ENCODE assay signal across 1 cellular context in the genomic region with DNA sequence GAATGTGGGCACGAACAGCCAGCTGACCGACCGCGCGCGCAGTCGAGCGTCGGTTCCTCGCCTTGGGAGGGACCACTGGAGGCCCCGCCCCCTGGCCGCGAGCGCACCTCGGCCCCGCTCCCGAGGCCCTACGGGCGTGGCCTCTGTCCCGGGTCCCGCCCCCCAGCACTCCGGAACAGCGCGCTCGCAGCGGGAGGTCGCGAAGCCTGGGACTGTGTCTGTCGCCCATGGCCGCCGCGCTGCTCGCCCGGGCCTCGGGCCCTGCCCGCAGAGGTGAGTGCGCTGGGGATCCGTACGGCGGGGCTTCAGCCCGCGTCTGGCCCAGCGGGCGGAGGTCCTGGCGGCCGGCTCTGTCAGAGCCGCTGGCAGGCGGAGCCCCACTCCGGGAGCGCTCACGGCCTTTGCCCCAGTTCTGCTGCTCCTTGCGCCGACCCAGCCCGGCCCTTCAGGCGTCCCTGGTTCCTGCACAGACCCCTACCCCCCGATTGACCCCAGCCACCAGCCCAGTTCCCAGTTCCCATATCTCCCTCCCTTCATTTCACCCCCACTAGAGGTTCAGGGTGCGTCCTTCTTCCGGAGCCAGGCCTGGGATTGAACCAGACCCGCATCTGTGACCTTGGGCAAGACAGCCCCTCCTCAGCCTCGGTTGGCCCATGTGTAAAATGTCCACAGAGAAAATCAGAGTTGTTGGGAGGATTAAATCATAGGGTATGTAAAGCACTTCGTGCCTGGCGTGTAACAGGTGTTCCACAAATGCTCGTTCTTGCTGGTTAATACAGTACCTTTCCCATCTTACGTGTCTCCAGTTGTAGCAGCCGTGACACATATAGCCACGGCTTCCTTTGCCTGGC.
TF ChIP-seq lines count a peak whose summit lies in the region.

A gene with protein sequence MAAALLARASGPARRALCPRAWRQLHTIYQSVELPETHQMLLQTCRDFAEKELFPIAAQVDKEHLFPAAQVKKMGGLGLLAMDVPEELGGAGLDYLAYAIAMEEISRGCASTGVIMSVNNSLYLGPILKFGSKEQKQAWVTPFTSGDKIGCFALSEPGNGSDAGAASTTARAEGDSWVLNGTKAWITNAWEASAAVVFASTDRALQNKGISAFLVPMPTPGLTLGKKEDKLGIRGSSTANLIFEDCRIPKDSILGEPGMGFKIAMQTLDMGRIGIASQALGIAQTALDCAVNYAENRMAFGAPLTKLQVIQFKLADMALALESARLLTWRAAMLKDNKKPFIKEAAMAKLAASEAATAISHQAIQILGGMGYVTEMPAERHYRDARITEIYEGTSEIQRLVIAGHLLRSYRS (plus strand): TSS at position 168 of the 851 bp plus-strand sequence. CDS start 60 bp downstream, at position 228.

TF ChIP-seq in HepG2, 621 proteins besides CTCF, POLR2A, EP300 and RAD21 (continued from another document and continues in another):
- TF ChIP-seq, protein P1, sequence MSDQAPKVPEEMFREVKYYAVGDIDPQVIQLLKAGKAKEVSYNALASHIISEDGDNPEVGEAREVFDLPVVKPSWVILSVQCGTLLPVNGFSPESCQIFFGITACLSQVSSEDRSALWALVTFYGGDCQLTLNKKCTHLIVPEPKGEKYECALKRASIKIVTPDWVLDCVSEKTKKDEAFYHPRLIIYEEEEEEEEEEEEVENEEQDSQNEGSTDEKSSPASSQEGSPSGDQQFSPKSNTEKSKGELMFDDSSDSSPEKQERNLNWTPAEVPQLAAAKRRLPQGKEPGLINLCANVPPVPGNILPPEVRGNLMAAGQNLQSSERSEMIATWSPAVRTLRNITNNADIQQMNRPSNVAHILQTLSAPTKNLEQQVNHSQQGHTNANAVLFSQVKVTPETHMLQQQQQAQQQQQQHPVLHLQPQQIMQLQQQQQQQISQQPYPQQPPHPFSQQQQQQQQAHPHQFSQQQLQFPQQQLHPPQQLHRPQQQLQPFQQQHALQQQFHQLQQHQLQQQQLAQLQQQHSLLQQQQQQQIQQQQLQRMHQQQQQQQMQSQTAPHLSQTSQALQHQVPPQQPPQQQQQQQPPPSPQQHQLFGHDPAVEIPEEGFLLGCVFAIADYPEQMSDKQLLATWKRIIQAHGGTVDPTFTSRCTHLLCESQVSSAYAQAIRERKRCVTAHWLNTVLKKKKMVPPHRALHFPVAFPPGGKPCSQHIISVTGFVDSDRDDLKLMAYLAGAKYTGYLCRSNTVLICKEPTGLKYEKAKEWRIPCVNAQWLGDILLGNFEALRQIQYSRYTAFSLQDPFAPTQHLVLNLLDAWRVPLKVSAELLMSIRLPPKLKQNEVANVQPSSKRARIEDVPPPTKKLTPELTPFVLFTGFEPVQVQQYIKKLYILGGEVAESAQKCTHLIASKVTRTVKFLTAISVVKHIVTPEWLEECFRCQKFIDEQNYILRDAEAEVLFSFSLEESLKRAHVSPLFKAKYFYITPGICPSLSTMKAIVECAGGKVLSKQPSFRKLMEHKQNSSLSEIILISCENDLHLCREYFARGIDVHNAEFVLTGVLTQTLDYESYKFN (CRISPR knock-in tag; conservative IDR thresholded peaks at IDR 0.05) = peak; percentile 19; the same call in 1 of the 2 replicates
- TF ChIP-seq CREB1 (IDR thresholded peaks at IDR 0.05) = no peak
- no peak for TF ChIP-seq CREB1 (CRISPR knock-in tag; IDR thresholded peaks at IDR 0.05)
- no peak for TF ChIP-seq NFE2 (CRISPR knock-in tag; IDR thresholded peaks at IDR 0.05)
- TF ChIP-seq KAT7 (CRISPR knock-in tag; IDR thresholded peaks at IDR 0.05; ENCODE audit: borderline replicate concordance) = peak; percentile 77; the same call in 1 of the 2 replicates
- TF ChIP-seq SAP130 (CRISPR knock-in tag; IDR thresholded peaks at IDR 0.05; ENCODE audit: low read depth) = peak; percentile 87
- peak; percentile 64 for TF ChIP-seq HNRNPLL (IDR thresholded peaks at IDR 0.05; ENCODE audit: low read depth, low read length, poor library complexity, severe bottlenecking)
- TF ChIP-seq FOXA3 (CRISPR knock-in tag; IDR thresholded peaks at IDR 0.05) = peak; percentile 27; the same call in 1 of the 2 replicates
- no peak for TF ChIP-seq ZBTB7B (CRISPR knock-in tag; IDR thresholded peaks at IDR 0.05)
- no peak for TF ChIP-seq SMAD1 (CRISPR knock-in tag; IDR thresholded peaks at IDR 0.05; ENCODE audit: borderline replicate concordance, low read depth)
- TF ChIP-seq ERF (CRISPR knock-in tag; IDR thresholded peaks at IDR 0.05) = peak; percentile 75; the same call in 1 of the 2 replicates
- 0 out of 2 replicates have a peak, but pooled peaks have one; percentile 42 for TF ChIP-seq ZNF724P (CRISPR knock-in tag; IDR thresholded peaks at IDR 0.05; ENCODE audit: borderline replicate concordance)
- no peak for TF ChIP-seq GABPA (IDR thresholded peaks at IDR 0.05; ENCODE audit: low read depth, low read length)
- TF ChIP-seq GABPA (CRISPR knock-in tag; IDR thresholded peaks at IDR 0.05; ENCODE audit: low read depth) = no peak
- TF ChIP-seq ZMYM4 (CRISPR knock-in tag; IDR thresholded peaks at IDR 0.05) = peak; percentile 65
- TF ChIP-seq, protein P2, sequence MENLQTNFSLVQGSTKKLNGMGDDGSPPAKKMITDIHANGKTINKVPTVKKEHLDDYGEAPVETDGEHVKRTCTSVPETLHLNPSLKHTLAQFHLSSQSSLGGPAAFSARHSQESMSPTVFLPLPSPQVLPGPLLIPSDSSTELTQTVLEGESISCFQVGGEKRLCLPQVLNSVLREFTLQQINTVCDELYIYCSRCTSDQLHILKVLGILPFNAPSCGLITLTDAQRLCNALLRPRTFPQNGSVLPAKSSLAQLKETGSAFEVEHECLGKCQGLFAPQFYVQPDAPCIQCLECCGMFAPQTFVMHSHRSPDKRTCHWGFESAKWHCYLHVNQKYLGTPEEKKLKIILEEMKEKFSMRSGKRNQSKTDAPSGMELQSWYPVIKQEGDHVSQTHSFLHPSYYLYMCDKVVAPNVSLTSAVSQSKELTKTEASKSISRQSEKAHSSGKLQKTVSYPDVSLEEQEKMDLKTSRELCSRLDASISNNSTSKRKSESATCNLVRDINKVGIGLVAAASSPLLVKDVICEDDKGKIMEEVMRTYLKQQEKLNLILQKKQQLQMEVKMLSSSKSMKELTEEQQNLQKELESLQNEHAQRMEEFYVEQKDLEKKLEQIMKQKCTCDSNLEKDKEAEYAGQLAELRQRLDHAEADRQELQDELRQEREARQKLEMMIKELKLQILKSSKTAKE (CRISPR knock-in tag; IDR thresholded peaks at IDR 0.05; ENCODE audit: borderline replicate concordance) = no peak
- no peak for TF ChIP-seq SOX6 (IDR thresholded peaks at IDR 0.05)
- TF ChIP-seq SOX6 (CRISPR knock-in tag; IDR thresholded peaks at IDR 0.05) = no peak
- TF ChIP-seq NR2C2 (CRISPR knock-in tag; IDR thresholded peaks at IDR 0.05; ENCODE audit: borderline replicate concordance) = 0 out of 2 replicates have a peak, but pooled peaks have one; percentile 36
- TF ChIP-seq, protein P3, sequence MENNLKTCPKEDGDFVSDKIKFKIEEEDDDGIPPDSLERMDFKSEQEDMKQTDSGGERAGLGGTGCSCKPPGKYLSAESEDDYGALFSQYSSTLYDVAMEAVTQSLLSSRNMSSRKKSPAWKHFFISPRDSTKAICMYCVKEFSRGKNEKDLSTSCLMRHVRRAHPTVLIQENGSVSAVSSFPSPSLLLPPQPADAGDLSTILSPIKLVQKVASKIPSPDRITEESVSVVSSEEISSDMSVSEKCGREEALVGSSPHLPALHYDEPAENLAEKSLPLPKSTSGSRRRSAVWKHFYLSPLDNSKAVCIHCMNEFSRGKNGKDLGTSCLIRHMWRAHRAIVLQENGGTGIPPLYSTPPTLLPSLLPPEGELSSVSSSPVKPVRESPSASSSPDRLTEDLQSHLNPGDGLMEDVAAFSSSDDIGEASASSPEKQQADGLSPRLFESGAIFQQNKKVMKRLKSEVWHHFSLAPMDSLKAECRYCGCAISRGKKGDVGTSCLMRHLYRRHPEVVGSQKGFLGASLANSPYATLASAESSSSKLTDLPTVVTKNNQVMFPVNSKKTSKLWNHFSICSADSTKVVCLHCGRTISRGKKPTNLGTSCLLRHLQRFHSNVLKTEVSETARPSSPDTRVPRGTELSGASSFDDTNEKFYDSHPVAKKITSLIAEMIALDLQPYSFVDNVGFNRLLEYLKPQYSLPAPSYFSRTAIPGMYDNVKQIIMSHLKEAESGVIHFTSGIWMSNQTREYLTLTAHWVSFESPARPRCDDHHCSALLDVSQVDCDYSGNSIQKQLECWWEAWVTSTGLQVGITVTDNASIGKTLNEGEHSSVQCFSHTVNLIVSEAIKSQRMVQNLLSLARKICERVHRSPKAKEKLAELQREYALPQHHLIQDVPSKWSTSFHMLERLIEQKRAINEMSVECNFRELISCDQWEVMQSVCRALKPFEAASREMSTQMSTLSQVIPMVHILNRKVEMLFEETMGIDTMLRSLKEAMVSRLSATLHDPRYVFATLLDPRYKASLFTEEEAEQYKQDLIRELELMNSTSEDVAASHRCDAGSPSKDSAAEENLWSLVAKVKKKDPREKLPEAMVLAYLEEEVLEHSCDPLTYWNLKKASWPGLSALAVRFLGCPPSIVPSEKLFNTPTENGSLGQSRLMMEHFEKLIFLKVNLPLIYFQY (CRISPR knock-in tag; IDR thresholded peaks at IDR 0.05; ENCODE audit: borderline replicate concordance) = peak; percentile 52; the same call in 1 of the 2 replicates
- TF ChIP-seq, protein P4, sequence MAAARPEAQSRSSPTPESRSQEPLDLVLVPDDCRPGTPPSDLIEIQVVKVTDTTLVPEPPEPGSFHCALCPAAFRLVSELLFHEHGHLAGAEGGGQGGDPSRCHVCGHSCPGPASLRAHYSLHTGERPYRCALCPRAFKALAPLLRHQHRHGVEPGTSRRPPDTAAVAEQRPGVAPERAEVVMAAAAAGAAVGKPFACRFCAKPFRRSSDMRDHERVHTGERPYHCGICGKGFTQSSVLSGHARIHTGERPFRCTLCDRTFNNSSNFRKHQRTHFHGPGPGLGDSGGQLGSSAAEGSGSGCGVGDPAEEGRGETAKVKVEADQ (CRISPR knock-in tag; IDR thresholded peaks at IDR 0.05; ENCODE audit: borderline replicate concordance) = no peak
- no peak for TF ChIP-seq MZF1 (CRISPR knock-in tag; IDR thresholded peaks at IDR 0.05; ENCODE audit: borderline replicate concordance)
- TF ChIP-seq NCOA1 (CRISPR knock-in tag; IDR thresholded peaks at IDR 0.05) = peak; percentile 76; the same call in 1 of the 2 replicates
- TF ChIP-seq U2AF1 (optimal IDR thresholded peaks at IDR 0.05; ENCODE audit: low read depth, low read length) = no peak
- TF ChIP-seq, protein P5, sequence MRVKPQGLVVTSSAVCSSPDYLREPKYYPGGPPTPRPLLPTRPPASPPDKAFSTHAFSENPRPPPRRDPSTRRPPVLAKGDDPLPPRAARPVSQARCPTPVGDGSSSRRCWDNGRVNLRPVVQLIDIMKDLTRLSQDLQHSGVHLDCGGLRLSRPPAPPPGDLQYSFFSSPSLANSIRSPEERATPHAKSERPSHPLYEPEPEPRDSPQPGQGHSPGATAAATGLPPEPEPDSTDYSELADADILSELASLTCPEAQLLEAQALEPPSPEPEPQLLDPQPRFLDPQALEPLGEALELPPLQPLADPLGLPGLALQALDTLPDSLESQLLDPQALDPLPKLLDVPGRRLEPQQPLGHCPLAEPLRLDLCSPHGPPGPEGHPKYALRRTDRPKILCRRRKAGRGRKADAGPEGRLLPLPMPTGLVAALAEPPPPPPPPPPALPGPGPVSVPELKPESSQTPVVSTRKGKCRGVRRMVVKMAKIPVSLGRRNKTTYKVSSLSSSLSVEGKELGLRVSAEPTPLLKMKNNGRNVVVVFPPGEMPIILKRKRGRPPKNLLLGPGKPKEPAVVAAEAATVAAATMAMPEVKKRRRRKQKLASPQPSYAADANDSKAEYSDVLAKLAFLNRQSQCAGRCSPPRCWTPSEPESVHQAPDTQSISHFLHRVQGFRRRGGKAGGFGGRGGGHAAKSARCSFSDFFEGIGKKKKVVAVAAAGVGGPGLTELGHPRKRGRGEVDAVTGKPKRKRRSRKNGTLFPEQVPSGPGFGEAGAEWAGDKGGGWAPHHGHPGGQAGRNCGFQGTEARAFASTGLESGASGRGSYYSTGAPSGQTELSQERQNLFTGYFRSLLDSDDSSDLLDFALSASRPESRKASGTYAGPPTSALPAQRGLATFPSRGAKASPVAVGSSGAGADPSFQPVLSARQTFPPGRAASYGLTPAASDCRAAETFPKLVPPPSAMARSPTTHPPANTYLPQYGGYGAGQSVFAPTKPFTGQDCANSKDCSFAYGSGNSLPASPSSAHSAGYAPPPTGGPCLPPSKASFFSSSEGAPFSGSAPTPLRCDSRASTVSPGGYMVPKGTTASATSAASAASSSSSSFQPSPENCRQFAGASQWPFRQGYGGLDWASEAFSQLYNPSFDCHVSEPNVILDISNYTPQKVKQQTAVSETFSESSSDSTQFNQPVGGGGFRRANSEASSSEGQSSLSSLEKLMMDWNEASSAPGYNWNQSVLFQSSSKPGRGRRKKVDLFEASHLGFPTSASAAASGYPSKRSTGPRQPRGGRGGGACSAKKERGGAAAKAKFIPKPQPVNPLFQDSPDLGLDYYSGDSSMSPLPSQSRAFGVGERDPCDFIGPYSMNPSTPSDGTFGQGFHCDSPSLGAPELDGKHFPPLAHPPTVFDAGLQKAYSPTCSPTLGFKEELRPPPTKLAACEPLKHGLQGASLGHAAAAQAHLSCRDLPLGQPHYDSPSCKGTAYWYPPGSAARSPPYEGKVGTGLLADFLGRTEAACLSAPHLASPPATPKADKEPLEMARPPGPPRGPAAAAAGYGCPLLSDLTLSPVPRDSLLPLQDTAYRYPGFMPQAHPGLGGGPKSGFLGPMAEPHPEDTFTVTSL (CRISPR knock-in tag; IDR thresholded peaks at IDR 0.05; ENCODE audit: borderline replicate concordance) = no peak
- TF ChIP-seq CCDC6 (CRISPR knock-in tag; IDR thresholded peaks at IDR 0.05) = peak; percentile 72; the same call in 1 of the 2 replicates
- no peak for TF ChIP-seq SCMH1 (CRISPR knock-in tag; IDR thresholded peaks at IDR 0.05; ENCODE audit: borderline replicate concordance)
- TF ChIP-seq ZNF441 (CRISPR knock-in tag; IDR thresholded peaks at IDR 0.05; ENCODE audit: borderline replicate concordance) = peak; percentile 41; the same call in 1 of the 2 replicates
- peak; percentile 77 for TF ChIP-seq TBX2 (CRISPR knock-in tag; IDR thresholded peaks at IDR 0.05; ENCODE audit: borderline replicate concordance)
- TF ChIP-seq MAFK (conservative IDR thresholded peaks at IDR 0.05 in 1 of 2, IDR thresholded peaks at IDR 0.05 in 1 of 2; ENCODE audit: low read length in 2 of 2) = no peak
- TF ChIP-seq ZNF792 (CRISPR knock-in tag; IDR thresholded peaks at IDR 0.05) = peak; percentile 35; the same call in 1 of the 2 replicates
- TF ChIP-seq POLR2AphosphoS5 (IDR thresholded peaks at IDR 0.05; ENCODE audit: low read depth, low read length) = peak; percentile 71
- TF ChIP-seq, protein P6, sequence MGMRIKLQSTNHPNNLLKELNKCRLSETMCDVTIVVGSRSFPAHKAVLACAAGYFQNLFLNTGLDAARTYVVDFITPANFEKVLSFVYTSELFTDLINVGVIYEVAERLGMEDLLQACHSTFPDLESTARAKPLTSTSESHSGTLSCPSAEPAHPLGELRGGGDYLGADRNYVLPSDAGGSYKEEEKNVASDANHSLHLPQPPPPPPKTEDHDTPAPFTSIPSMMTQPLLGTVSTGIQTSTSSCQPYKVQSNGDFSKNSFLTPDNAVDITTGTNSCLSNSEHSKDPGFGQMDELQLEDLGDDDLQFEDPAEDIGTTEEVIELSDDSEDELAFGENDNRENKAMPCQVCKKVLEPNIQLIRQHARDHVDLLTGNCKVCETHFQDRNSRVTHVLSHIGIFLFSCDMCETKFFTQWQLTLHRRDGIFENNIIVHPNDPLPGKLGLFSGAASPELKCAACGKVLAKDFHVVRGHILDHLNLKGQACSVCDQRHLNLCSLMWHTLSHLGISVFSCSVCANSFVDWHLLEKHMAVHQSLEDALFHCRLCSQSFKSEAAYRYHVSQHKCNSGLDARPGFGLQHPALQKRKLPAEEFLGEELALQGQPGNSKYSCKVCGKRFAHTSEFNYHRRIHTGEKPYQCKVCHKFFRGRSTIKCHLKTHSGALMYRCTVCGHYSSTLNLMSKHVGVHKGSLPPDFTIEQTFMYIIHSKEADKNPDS (CRISPR knock-in tag; IDR thresholded peaks at IDR 0.05) = 0 out of 2 replicates have a peak, but pooled peaks have one; percentile 38
